ENCODE assay signal across 9 cellular contexts in the genomic region with DNA sequence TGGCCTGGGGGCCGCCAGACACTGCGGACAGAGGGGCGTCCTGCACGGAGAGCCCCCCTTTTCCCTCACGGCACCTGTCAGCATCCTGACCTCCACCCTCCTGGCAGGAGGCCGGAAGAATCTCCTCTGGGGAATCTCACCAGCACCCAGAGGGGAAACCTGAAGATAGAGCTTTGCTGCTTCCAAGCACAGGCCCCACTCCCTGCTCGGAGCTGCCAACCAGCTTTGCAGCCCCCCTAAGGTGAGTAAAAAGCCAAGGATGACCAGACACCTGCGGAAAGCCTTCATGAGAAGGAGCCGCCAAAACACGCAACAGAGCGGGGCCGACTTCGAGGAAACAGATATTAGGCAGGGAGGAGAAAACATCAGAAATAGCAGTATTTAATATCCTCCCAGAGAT. TPM values are rescaled to one million over a fixed set of nuclear protein-coding genes. Genes with fewer than 3 reads are reported as not detected.
"Had no signal": no experiment of that assay in that cellular context is flagged by ENCODE, and none has a peak within 500 bp of the region (broad histone marks: within the 10 kb centered on the region; RNA-seq: fewer than 3 reads in every experiment).

No MANE protein-coding gene starts in this region.

- H3K4me1 ChIP-seq: HAP-1 had no signal

- H3K36me3 ChIP-seq: HAP-1 had no signal

- H3K27ac Mint-ChIP-seq: HFFc6 had no signal

- H3K27ac ChIP-seq: GM23248 had no signal

- H3K9me3 ChIP-seq: HAP-1 had no signal

- H3K4me3 Mint-ChIP-seq: HFFc6 had no signal

- DNase-seq: GM23248, GOT3, H7, HFFc6, IMR-90 had no signal

- ATAC-seq: HCT116, K562 had no signal

- H2AFZ ChIP-seq: GM23248 had no signal

- H3K4me3 ChIP-seq: GM23248, HAP-1, K562 had no signal

- H3K9ac ChIP-seq: GM23248 had no signal

RNA-seq across cellular contexts. Expression of gene RBFOX3, which starts 3.4 kb away (rescaled TPM):
- total RNA-seq: GM23248, HFFc6, HT-29, IMR-90, K562 had no signal
- polyA plus RNA-seq: GM23248, K562 had no signal
